In the genomic region with DNA sequence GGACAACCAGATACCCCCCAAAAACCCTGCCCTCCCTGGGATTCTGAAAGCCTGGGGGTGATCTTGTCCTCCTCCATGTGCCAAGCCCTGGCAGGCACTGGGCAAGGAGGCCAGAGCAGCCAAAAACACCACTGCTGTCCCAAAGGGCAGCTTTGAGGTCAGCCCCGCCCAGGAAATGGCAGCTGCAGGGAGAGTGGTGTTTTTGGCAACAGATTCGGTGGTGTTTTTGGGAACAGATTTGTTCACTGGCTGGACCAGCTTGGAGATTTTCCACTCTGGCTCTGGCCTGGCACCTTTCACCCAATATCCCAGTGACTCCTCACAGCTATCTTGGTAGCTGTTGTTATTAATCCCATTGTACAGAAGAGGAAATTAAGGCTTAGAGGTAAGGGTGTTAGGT, we compare ENCODE assay signal across 13 cellular contexts. TPM values are rescaled to one million over a fixed set of nuclear protein-coding genes. Genes with fewer than 3 reads are reported as not detected.
DNase-seq lines count a peak whose midpoint lies in the region; ATAC-seq and TF ChIP-seq lines count a peak whose summit lies in the region.
"Had no signal": no experiment of that assay in that cellular context is flagged by ENCODE, and none has a peak within 500 bp of the region (broad histone marks: within the 10 kb centered on the region; RNA-seq: fewer than 3 reads in every experiment).

No MANE protein-coding gene starts in this region.

- no peaks in the 10 kb centered on the region for H3K9me3 ChIP-seq in tibial artery
- H3K9me3 ChIP-seq: adrenal gland had no signal

- peak; percentile 51 for DNase-seq in left cardiac atrium
- no peak for DNase-seq in Right ventricle myocardium inferior (ENCODE audit: missing footprints)
- DNase-seq in NCI-H69 (lab: John Stamatoyannopoulos, UW), result peak; percentile 43
- peak; percentile 43 for DNase-seq in dermis blood vessel endothelial cell
- DNase-seq in tibial artery, result peak; percentile 63 to 90
- no peak for DNase-seq in COLO668 (lab: John Stamatoyannopoulos, UW; ENCODE audit: unreplicated experiment)
- DNase-seq in effector CD8-positive, alpha-beta T cell (lab: John Stamatoyannopoulos, UW), result no peak
- DNase-seq: head of caudate nucleus, NCI-H510A, substantia nigra had no signal

- peak; percentile 32 to 40 for ATAC-seq in left cardiac atrium
- no peak for ATAC-seq in Right ventricle myocardium inferior
- no peak for ATAC-seq in GM18873 (IDR thresholded peaks at IDR 0.05; ENCODE audit: low FRiP score, unreplicated experiment)

- no peak for TF ChIP-seq CTCF in tibial artery (IDR thresholded peaks at IDR 0.05)

- intact Hi-C loops in left cardiac atrium (cut with DNase I), result no loop called here
- intact Hi-C loops in Right ventricle myocardium inferior (cut with DNase I), result no loop called here
- intact Hi-C loops in tibial artery (cut with DNase I; ENCODE audit: low total_unique reads), result no loop called here

- no peaks in the 10 kb centered on the region for H3K27me3 ChIP-seq in tibial artery
- H3K27me3 ChIP-seq: adrenal gland had no signal

- peak overlapping the region; percentile 62 to 78 for H3K27ac ChIP-seq in tibial artery
- H3K27ac ChIP-seq: C4-2B had no signal

- H3K4me1 ChIP-seq in tibial artery, result peaks cover 0 to 58% (median 47%) of the 10 kb centered on the region in 4 donors

- H3K4me3 ChIP-seq in tibial artery, result no peak overlapping the region
- H3K4me3 ChIP-seq: adrenal gland had no signal

- H3K36me3 ChIP-seq in tibial artery, result no peaks in the 10 kb centered on the region
- H3K36me3 ChIP-seq: adrenal gland had no signal

RNA-seq across cellular contexts. Expression of a gene that starts 34.7 kb away (rescaled TPM):
- 1 to 10 TPM; 1.7 to 4.1 TPM for total RNA-seq in left cardiac atrium
- total RNA-seq in Right ventricle myocardium inferior, result 1.2 TPM
- 17.2 and 51.9 TPM in 2 replicates for total RNA-seq in dermis blood vessel endothelial cell

RNA-seq across cellular contexts. Expression of a gene that starts 54.8 kb away (rescaled TPM):
- total RNA-seq in left cardiac atrium (10 to 100 TPM; 26.1 to 26.4 TPM), Right ventricle myocardium inferior (24.0 TPM), dermis blood vessel endothelial cell (34.9 and 50.3 TPM in 2 replicates)

Comparison
In these comparisons a context has a peak if more than half of its experiments do, and no peak if none do; other contexts are left out.
1. ATAC-seq: peak in left cardiac atrium (2 of 2); none in Right ventricle myocardium inferior (single experiment) and GM18873 (single experiment).
2. DNase-seq: peak in left cardiac atrium (single experiment), NCI-H69 (single experiment), dermis blood vessel endothelial cell (single experiment) and tibial artery (2 of 2); none in Right ventricle myocardium inferior (single experiment), COLO668 (single experiment) and effector CD8-positive, alpha-beta T cell (single experiment).